ENCODE assay signal across 1 cellular context in genomic region chr3:31187380-31187779, GRCh38.
A peak's percentile ranks its signal among the peaks of the same experiment; 100 is the strongest.
TF ChIP-seq lines count a peak whose summit lies in the region.

No MANE protein-coding gene starts in this region.

TF ChIP-seq in HepG2, 621 proteins besides CTCF, POLR2A, EP300 and RAD21 (continued from another document and continues in another):
- no peak for TF ChIP-seq ZBTB4 (CRISPR knock-in tag; IDR thresholded peaks at IDR 0.05; ENCODE audit: borderline replicate concordance)
- no peak for TF ChIP-seq KDM2A (CRISPR knock-in tag; IDR thresholded peaks at IDR 0.05; ENCODE audit: borderline replicate concordance, low read depth)
- TF ChIP-seq NR1H2 (CRISPR knock-in tag; IDR thresholded peaks at IDR 0.05; ENCODE audit: borderline replicate concordance, low read depth): no peak
- TF ChIP-seq TOE1 (CRISPR knock-in tag; IDR thresholded peaks at IDR 0.05): no peak
- no peak for TF ChIP-seq ZFAT (CRISPR knock-in tag; conservative IDR thresholded peaks at IDR 0.05)
- no peak for TF ChIP-seq SATB2 (CRISPR knock-in tag; IDR thresholded peaks at IDR 0.05)
- no peak for TF ChIP-seq ZNF547 (CRISPR knock-in tag; IDR thresholded peaks at IDR 0.05)
- TF ChIP-seq ZNF235 (CRISPR knock-in tag; IDR thresholded peaks at IDR 0.05; ENCODE audit: borderline replicate concordance): no peak
- 0 out of 2 replicates have a peak, but pooled peaks have one; percentile 15 for TF ChIP-seq THRA (CRISPR knock-in tag; IDR thresholded peaks at IDR 0.05; ENCODE audit: borderline replicate concordance)
- TF ChIP-seq MED8 (CRISPR knock-in tag; IDR thresholded peaks at IDR 0.05; ENCODE audit: insufficient replicate concordance): no peak
- TF ChIP-seq ZBTB49 (CRISPR knock-in tag; IDR thresholded peaks at IDR 0.05; ENCODE audit: borderline replicate concordance): no peak
- no peak for TF ChIP-seq IKZF1 (IDR thresholded peaks at IDR 0.05)
- no peak for TF ChIP-seq RFXANK (CRISPR knock-in tag; IDR thresholded peaks at IDR 0.05)
- no peak for TF ChIP-seq GABPA (IDR thresholded peaks at IDR 0.05; ENCODE audit: low read depth, low read length)
- no peak for TF ChIP-seq GABPA (CRISPR knock-in tag; IDR thresholded peaks at IDR 0.05; ENCODE audit: low read depth)
- TF ChIP-seq GTF3A (CRISPR knock-in tag; conservative IDR thresholded peaks at IDR 0.05): no peak
- peak in 1 of 2 experiments; percentile 74; a peak in 2 of 4 replicates for TF ChIP-seq NR2F1 (CRISPR knock-in tag; IDR thresholded peaks at IDR 0.05)
- peak; percentile 83; the same call in 1 of the 2 replicates for TF ChIP-seq AHDC1 (CRISPR knock-in tag; IDR thresholded peaks at IDR 0.05; ENCODE audit: borderline replicate concordance)
- TF ChIP-seq ZNF841 (CRISPR knock-in tag; IDR thresholded peaks at IDR 0.05; ENCODE audit: borderline replicate concordance): no peak
- TF ChIP-seq KMT2A (CRISPR knock-in tag; IDR thresholded peaks at IDR 0.05): no peak
- TF ChIP-seq MZF1 (CRISPR knock-in tag; IDR thresholded peaks at IDR 0.05; ENCODE audit: borderline replicate concordance): no peak
- TF ChIP-seq STAT5B (CRISPR knock-in tag; IDR thresholded peaks at IDR 0.05): no peak
- no peak for TF ChIP-seq EED (CRISPR knock-in tag; IDR thresholded peaks at IDR 0.05)
- no peak for TF ChIP-seq ZFP36 (IDR thresholded peaks at IDR 0.05; ENCODE audit: borderline replicate concordance, low read depth, low read length, partially characterized antibody)
- TF ChIP-seq AFF4 (CRISPR knock-in tag; IDR thresholded peaks at IDR 0.05): no peak
- TF ChIP-seq ZFP36L1 (CRISPR knock-in tag; IDR thresholded peaks at IDR 0.05): no peak
- no peak for TF ChIP-seq FOXP1 (IDR thresholded peaks at IDR 0.05)
- no peak for TF ChIP-seq FOXP1 (CRISPR knock-in tag; IDR thresholded peaks at IDR 0.05)
- TF ChIP-seq SP4 (CRISPR knock-in tag; IDR thresholded peaks at IDR 0.05): no peak
- no peak for TF ChIP-seq DNMT1 (CRISPR knock-in tag; IDR thresholded peaks at IDR 0.05)
- no peak for TF ChIP-seq PHF5A (CRISPR knock-in tag; IDR thresholded peaks at IDR 0.05; ENCODE audit: low read depth, unreplicated experiment)
- TF ChIP-seq HNF1B (CRISPR knock-in tag; IDR thresholded peaks at IDR 0.05): no peak
- TF ChIP-seq ZBTB10 (CRISPR knock-in tag; IDR thresholded peaks at IDR 0.05; ENCODE audit: borderline replicate concordance): no peak
